In genomic region chr4:142474398-142475087, GRCh38 we compare ENCODE assay signal across 9 cellular contexts.
DNase-seq lines count a peak whose midpoint lies in the region; ATAC-seq and TF ChIP-seq lines count a peak whose summit lies in the region.
"Had no signal": no experiment of that assay in that cellular context is flagged by ENCODE, and none has a peak within 500 bp of the region (broad histone marks: within the 10 kb centered on the region; RNA-seq: fewer than 3 reads in every experiment).

No MANE protein-coding gene starts in this region.

- peaks cover 7% of the 10 kb centered on the region for H3K4me1 ChIP-seq in body of pancreas

- no peaks in the 10 kb centered on the region for H3K9me3 ChIP-seq in body of pancreas

- no peak for TF ChIP-seq CTCF in GM12865 (IDR thresholded peaks at IDR 0.05; ENCODE audit: insufficient read depth, low read depth, low read length, missing control alignments)
- TF ChIP-seq CTCF in body of pancreas (IDR thresholded peaks at IDR 0.05): no peak

- no peaks in the 10 kb centered on the region for H3K27me3 ChIP-seq in body of pancreas

- 42 to 60% methylated on average over 2 to 4 of the region's 4 CpGs for WGBS in body of pancreas, 2 donors

- DNase-seq in GM12865 (ENCODE audit: low read depth) (peak; percentile 46), NCI-H2107 (lab: John Stamatoyannopoulos, UW) (peak; percentile 50), body of pancreas (peak in 3 of 4 donors; percentile 19 to 44 (median 25)), renal cortical epithelial cell (ENCODE audit: low read depth) (peak; percentile 83), OCI-M2 (lab: John Stamatoyannopoulos, UW; ENCODE audit: unreplicated experiment) (no peak), hippocampal formation (lab: John Stamatoyannopoulos, UW) (no peak), amygdala (lab: John Stamatoyannopoulos, UW) (no peak)
- DNase-seq: stimulated activated naive B cell treated with anti-CD40 and anti-IgM and Interleukin-4, amounts not matched to agents 10 μg/mL and 1 μg/mL and 100 μg/mL, for 72 hours had no signal

- ATAC-seq in body of pancreas: peak; percentile 40
- ATAC-seq in HG02870 (IDR thresholded peaks at IDR 0.05; ENCODE audit: unreplicated experiment): no peak
- ATAC-seq: stimulated activated naive B cell treated with anti-CD40 and anti-IgM and Interleukin-4, amounts not matched to agents 10 μg/mL and 1 μg/mL and 100 μg/mL, for 72 hours had no signal

- H3K36me3 ChIP-seq in body of pancreas (replicated peaks in 1 of 2; ENCODE audit: insufficient read depth in 1 of 2, low read depth in 2 of 2): no peaks in the 10 kb centered on the region

- peak overlapping the region in 1 of 4 donors; percentile 32 for H3K27ac ChIP-seq in body of pancreas

- no peak overlapping the region for H3K4me3 ChIP-seq in GM12865 (ENCODE audit: low read depth, low read length)
- H3K4me3 ChIP-seq in body of pancreas: no peak overlapping the region

- no peak for TF ChIP-seq POLR2A in body of pancreas (IDR thresholded peaks at IDR 0.05)

- intact Hi-C loops in body of pancreas (cut with DNase I): no loop called here

Comparison
In these comparisons a context has a peak if more than half of its experiments do, and no peak if none do; other contexts are left out.
1. DNase-seq: peak in GM12865 (single experiment), NCI-H2107 (single experiment), body of pancreas (3 of 4) and renal cortical epithelial cell (single experiment); none in OCI-M2 (single experiment), hippocampal formation (0 of 2) and amygdala (0 of 56).